Comparison of ENCODE assay signal across 9 cellular contexts in the genomic region with DNA sequence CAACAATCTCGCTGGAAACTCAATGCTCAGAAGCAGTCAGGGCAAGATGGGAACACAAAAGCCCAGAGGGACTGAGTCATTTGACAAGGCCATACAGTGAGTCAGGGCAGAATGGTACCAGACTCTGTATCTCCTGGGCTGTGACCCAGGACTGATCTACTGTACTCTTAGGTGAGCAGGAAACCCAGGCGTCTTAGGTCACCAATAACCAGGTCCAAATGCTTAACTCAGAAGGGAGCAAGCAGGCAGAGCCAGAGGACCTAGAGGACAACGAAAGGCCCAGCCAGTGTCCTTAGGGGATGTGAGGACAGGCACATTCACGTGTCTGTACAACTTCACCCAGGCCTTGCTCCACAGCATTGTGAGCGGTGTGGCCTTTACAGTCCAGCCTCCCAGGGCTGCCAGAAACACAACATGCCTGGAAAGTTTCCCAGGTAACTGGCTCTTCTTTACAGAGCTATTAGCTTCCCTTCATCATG.
DNase-seq lines count a peak whose midpoint lies in the region; ATAC-seq and TF ChIP-seq lines count a peak whose summit lies in the region.
"Had no signal": no experiment of that assay in that cellular context is flagged by ENCODE, and none has a peak within 500 bp of the region (broad histone marks: within the 10 kb centered on the region; RNA-seq: fewer than 3 reads in every experiment).

No MANE protein-coding gene starts in this region.

- H3K36me3 ChIP-seq in left lung = no peaks in the 10 kb centered on the region
- H3K36me3 ChIP-seq in transverse colon = no peaks in the 10 kb centered on the region

- no peak for TF ChIP-seq CTCF in left lung (IDR thresholded peaks at IDR 0.05)
- no peak for TF ChIP-seq CTCF in transverse colon (IDR thresholded peaks at IDR 0.05)

- H3K4me3 ChIP-seq in left lung (no peak overlapping the region), transverse colon (no peak overlapping the region)

- H3K4me1 ChIP-seq in left lung (peaks cover 0 to 23% of the 10 kb centered on the region in 2 donors), transverse colon (peaks cover 7 to 24% (median 16%) of the 10 kb centered on the region in 4 donors)

- TF ChIP-seq EP300 in transverse colon (IDR thresholded peaks at IDR 0.05; ENCODE audit: low read depth) = no peak

- H3K4me3 Mint-ChIP-seq in activated T-cell treated with anti-CD3 and anti-CD28 coated beads, Interleukin-2, amount 50 U/mL, for 4 hours = no peak overlapping the region

- DNase-seq in activated T-cell treated with anti-CD3 and anti-CD28 coated beads, Interleukin-2, amount 50 U/mL, for 4 hours = no peak
- no peak for DNase-seq in activated T-cell treated with anti-CD3 and anti-CD28 coated beads, Interleukin-2, amount 50 U/mL, for 48 hours
- DNase-seq in cerebellar nuclear complex (lab: John Stamatoyannopoulos, UW) (peak; percentile 16 to 64), left lung (no peak), transverse colon (no peak), DMS53 treated with DMSO at 0.1 percent for 48 hours (lab: John Stamatoyannopoulos, UW; ENCODE audit: unreplicated experiment) (no peak)
- DNase-seq: activated effector memory CD4-positive, alpha-beta T cell treated with Interleukin-2 at 50 U/mL for 16 hours had no signal

- no peaks in the 10 kb centered on the region for H3K27me3 ChIP-seq in left lung
- no peaks in the 10 kb centered on the region for H3K27me3 ChIP-seq in transverse colon

- H3K27ac ChIP-seq in left lung (no peak overlapping the region), transverse colon (peak overlapping the region; percentile 5 to 77 (median 63))

- H3K4me1 Mint-ChIP-seq in activated T-cell treated with anti-CD3 and anti-CD28 coated beads, Interleukin-2, amount 50 U/mL, for 4 hours (ENCODE audit: low read depth) = peaks cover 20% of the 10 kb centered on the region

- 67% methylated on average over 3 of the region's 5 CpGs; no CpG with 5 or more reads in 1 of the 2 donors for WGBS in transverse colon (ENCODE audit: low coverage in 1 of 2), 2 donors

- H3K27me3 Mint-ChIP-seq in activated T-cell treated with anti-CD3 and anti-CD28 coated beads, Interleukin-2, amount 50 U/mL, for 4 hours (ENCODE audit: low read depth) = no peaks in the 10 kb centered on the region

- in situ Hi-C loops in transverse colon (cut with MboI; ENCODE audit: low pct_ligation_motif_present in 1 of 4, low pct_unique_long_range_greater_than_20kb in 1 of 4, low sequenced_read_pairs in 3 of 4) = no loop called here

- intact Hi-C loops in left lung (cut with DNase I) = no loop called here
- intact Hi-C loops in transverse colon (cut with DNase I; ENCODE audit: low total_unique reads) = no loop called here

- H3K36me3 Mint-ChIP-seq in activated T-cell treated with anti-CD3 and anti-CD28 coated beads, Interleukin-2, amount 50 U/mL, for 4 hours (ENCODE audit: insufficient read depth) = no peaks in the 10 kb centered on the region

- ATAC-seq in activated T-cell treated with anti-CD3 and anti-CD28 coated beads, Interleukin-2, amount 50 U/mL, for 4 hours = peak; percentile 76 to 84
- ATAC-seq in left lung = peak; percentile 24
- ATAC-seq in GM19463 (IDR thresholded peaks at IDR 0.05; ENCODE audit: unreplicated experiment) = no peak
- ATAC-seq in HG03025 (IDR thresholded peaks at IDR 0.05; ENCODE audit: low FRiP score, unreplicated experiment) = no peak

- H3K9me3 ChIP-seq in left lung (no peaks in the 10 kb centered on the region), transverse colon (no peaks in the 10 kb centered on the region)

- H3K9me3 Mint-ChIP-seq in activated T-cell treated with anti-CD3 and anti-CD28 coated beads, Interleukin-2, amount 50 U/mL, for 4 hours = no peaks in the 10 kb centered on the region

- TF ChIP-seq POLR2A in transverse colon (IDR thresholded peaks at IDR 0.05) = no peak

Comparison
In these comparisons a context has a peak if more than half of its experiments do, and no peak if none do; other contexts are left out.
1. ATAC-seq: peak in activated T-cell treated with anti-CD3 and anti-CD28 coated beads, Interleukin-2, amount 50 U/mL, for 4 hours (2 of 2) and left lung (single experiment); none in GM19463 (single experiment) and HG03025 (single experiment).
2. DNase-seq: peak in cerebellar nuclear complex (2 of 2); none in activated T-cell treated with anti-CD3 and anti-CD28 coated beads, Interleukin-2, amount 50 U/mL, for 4 hours (single experiment), activated T-cell treated with anti-CD3 and anti-CD28 coated beads, Interleukin-2, amount 50 U/mL, for 48 hours (0 of 2), left lung (0 of 2), transverse colon (single experiment) and DMS53 treated with DMSO at 0.1 percent for 48 hours (single experiment).
3. H3K27ac ChIP-seq: peak in transverse colon (4 of 4); none in left lung (0 of 2).